Comparison of ENCODE assay signal across 8 cellular contexts in the genomic region with DNA sequence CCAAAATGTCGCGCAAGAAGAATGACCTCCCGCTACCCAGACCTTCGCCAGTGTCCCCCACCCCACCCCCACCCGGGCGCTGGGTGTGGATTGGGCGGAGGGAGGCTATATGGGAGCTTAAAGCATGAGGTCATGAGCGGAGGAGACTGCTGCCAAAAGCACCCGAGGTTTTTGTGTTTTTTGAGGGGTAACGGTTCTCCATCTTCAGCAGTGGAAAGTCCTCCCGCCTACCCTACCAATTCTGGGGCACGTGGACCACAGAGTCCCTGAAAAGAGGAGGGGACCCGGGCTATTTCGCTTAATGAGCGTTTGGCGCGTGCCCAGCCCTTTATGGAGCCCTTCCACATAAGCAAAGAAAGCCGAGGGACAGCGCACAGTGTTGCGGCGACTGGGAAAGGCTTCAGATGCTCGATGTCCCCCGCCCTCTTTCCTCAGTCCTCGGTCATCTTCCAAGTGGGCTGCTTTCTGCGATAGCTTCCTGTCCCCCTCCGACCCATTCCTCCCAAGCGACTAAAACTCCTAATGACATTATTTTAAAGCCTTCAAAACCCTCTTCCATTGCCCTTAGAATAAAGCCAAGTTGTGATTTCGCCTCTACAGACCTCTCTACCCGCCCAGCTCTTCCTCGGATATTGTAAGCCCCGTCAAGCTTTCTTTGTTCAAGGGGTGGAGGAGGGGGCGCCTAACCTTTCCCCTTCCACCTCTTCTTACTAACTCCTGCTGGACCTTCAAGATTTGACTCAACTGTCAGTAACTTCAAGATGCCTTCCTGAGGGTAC. TPM values are rescaled to one million over a fixed set of nuclear protein-coding genes. Genes with fewer than 3 reads are reported as not detected.
A peak's percentile ranks its signal among the peaks of the same experiment; 100 is the strongest.
DNase-seq lines count a peak whose midpoint lies in the region; ATAC-seq and TF ChIP-seq lines count a peak whose summit lies in the region.

No MANE protein-coding gene starts in this region.

- peaks cover 0 to 13% of the 10 kb centered on the region in 2 donors for H3K4me1 ChIP-seq in gastrocnemius medialis

- peak overlapping the region; percentile 27 to 72 (median 58) for H3K27ac ChIP-seq in gastrocnemius medialis

- TF ChIP-seq CTCF in gastrocnemius medialis (IDR thresholded peaks at IDR 0.05 in 4 of 5, conservative IDR thresholded peaks at IDR 0.05 in 1 of 5) = no peak

- peak; percentile 68 for DNase-seq in EH (ENCODE audit: low read depth)
- DNase-seq in MG63 = peak; percentile 55
- peak; percentile 11 for DNase-seq in activated naive CD8-positive, alpha-beta T cell treated with anti-CD3 and anti-CD28 coated beads, Interleukin-2, amount 50 U/mL, for 24 hours
- peak; percentile 77 for DNase-seq in hepatic stellate cell (ENCODE audit: low spot score)
- DNase-seq in gastrocnemius medialis = no peak
- DNase-seq in pons (ENCODE audit: low spot score) = no peak

- peaks cover 32% of the 10 kb centered on the region for H3K4me1 Mint-ChIP-seq in activated naive CD8-positive, alpha-beta T cell treated with anti-CD3 and anti-CD28 coated beads, Interleukin-2, amount 50 U/mL, for 24 hours

- intact Hi-C loops in gastrocnemius medialis (cut with DNase I; ENCODE audit: low total_unique reads) = loop anchor here (5.0 kb wide), 1 partner anchor 192 kb away; no protein-coding TSS in a partner anchor

- peak overlapping the region; percentile 91 for H3K4me3 Mint-ChIP-seq in activated naive CD8-positive, alpha-beta T cell treated with anti-CD3 and anti-CD28 coated beads, Interleukin-2, amount 50 U/mL, for 24 hours

- no peaks in the 10 kb centered on the region for H3K9me3 ChIP-seq in MG63
- no peaks in the 10 kb centered on the region for H3K9me3 ChIP-seq in gastrocnemius medialis

- no peak for TF ChIP-seq POLR2A in gastrocnemius medialis (IDR thresholded peaks at IDR 0.05)

- ATAC-seq in activated naive CD8-positive, alpha-beta T cell treated with anti-CD3 and anti-CD28 coated beads, Interleukin-2, amount 50 U/mL, for 24 hours = no peak
- ATAC-seq in gastrocnemius medialis = no peak
- no peak for ATAC-seq in GM19324 (IDR thresholded peaks at IDR 0.05; ENCODE audit: low FRiP score, unreplicated experiment)
- ATAC-seq in GM19467 (IDR thresholded peaks at IDR 0.05; ENCODE audit: unreplicated experiment) = no peak

- H3K27ac Mint-ChIP-seq in activated naive CD8-positive, alpha-beta T cell treated with anti-CD3 and anti-CD28 coated beads, Interleukin-2, amount 50 U/mL, for 24 hours = peak overlapping the region; percentile 19

- no peaks in the 10 kb centered on the region for H3K9me3 Mint-ChIP-seq in activated naive CD8-positive, alpha-beta T cell treated with anti-CD3 and anti-CD28 coated beads, Interleukin-2, amount 50 U/mL, for 24 hours

- H3K27me3 Mint-ChIP-seq in activated naive CD8-positive, alpha-beta T cell treated with anti-CD3 and anti-CD28 coated beads, Interleukin-2, amount 50 U/mL, for 24 hours = peaks cover 10% of the 10 kb centered on the region

- H3K36me3 Mint-ChIP-seq in activated naive CD8-positive, alpha-beta T cell treated with anti-CD3 and anti-CD28 coated beads, Interleukin-2, amount 50 U/mL, for 24 hours (ENCODE audit: low read depth) = no peaks in the 10 kb centered on the region

- H3K27me3 ChIP-seq in MG63 (no peaks in the 10 kb centered on the region), gastrocnemius medialis (no peaks in the 10 kb centered on the region)

- H3K36me3 ChIP-seq in MG63 (no peaks in the 10 kb centered on the region), gastrocnemius medialis (no peaks in the 10 kb centered on the region)

- H3K4me3 ChIP-seq in MG63 (peak overlapping the region; percentile 69), gastrocnemius medialis (peak overlapping the region; percentile 60 to 92 (median 71))

- in situ Hi-C loops in gastrocnemius medialis (cut with MboI; ENCODE audit: low sequenced_read_pairs in 4 of 4) = no loop called here

RNA-seq across cellular contexts. Expression of a gene that starts 2.1 kb away (rescaled TPM):
- total RNA-seq in MG63 (2014; rRNA removed; shearing (Covaris generic); ENCODE audit: low replicate concordance) = 2.1 TPM in 2 replicates
- total RNA-seq in gastrocnemius medialis = under 1 TPM; 0.47 to 0.87 (median 0.50) TPM

Comparison
In these comparisons a context has a peak if more than half of its experiments do, and no peak if none do; other contexts are left out.
1. DNase-seq: peak in EH (single experiment), MG63 (single experiment), activated naive CD8-positive, alpha-beta T cell treated with anti-CD3 and anti-CD28 coated beads, Interleukin-2, amount 50 U/mL, for 24 hours (single experiment) and hepatic stellate cell (single experiment); none in gastrocnemius medialis (0 of 2) and pons (single experiment).